23 cellular contexts compared by ENCODE assay signal in genomic region chr4:63693321-63693720, GRCh38.
"Had no signal": no experiment of that assay in that cellular context is flagged by ENCODE, and none has a peak within 500 bp of the region (broad histone marks: within the 10 kb centered on the region; RNA-seq: fewer than 3 reads in every experiment).

No MANE protein-coding gene starts in this region.

- H3K27ac ChIP-seq: esophagus muscularis mucosa, gastrocnemius medialis, lower lobe of right lung, prostate gland, sigmoid colon, thoracic aorta, tibial nerve, upper lobe of left lung had no signal

- H3K27ac Mint-ChIP-seq: memory B cell; naive B cell; natural killer cell treated with Interleukin-12 subunit alpha and Interleukin-12 subunit beta and Interleukin-15 and Interleukin-18, amount 100 ng/mL, for 72 hours; stimulated activated memory B cell treated with anti-CD40 and anti-IgM and Interleukin-4, amounts not matched to agents 10 μg/mL and 1 μg/mL and 100 μg/mL, for 72 hours had no signal

- H3K27me3 Mint-ChIP-seq: memory B cell; naive B cell; natural killer cell treated with Interleukin-12 subunit alpha and Interleukin-12 subunit beta and Interleukin-15 and Interleukin-18, amount 100 ng/mL, for 72 hours; stimulated activated memory B cell treated with anti-CD40 and anti-IgM and Interleukin-4, amounts not matched to agents 10 μg/mL and 1 μg/mL and 100 μg/mL, for 72 hours had no signal

- H3K36me3 Mint-ChIP-seq: memory B cell; naive B cell; stimulated activated memory B cell treated with anti-CD40 and anti-IgM and Interleukin-4, amounts not matched to agents 10 μg/mL and 1 μg/mL and 100 μg/mL, for 72 hours had no signal

- H3K4me1 ChIP-seq: esophagus muscularis mucosa, gastrocnemius medialis, lower lobe of right lung, prostate gland, sigmoid colon, tibial nerve, upper lobe of left lung had no signal

- FAIRE-seq: keratinocyte, urothelium cell line had no signal

- H3K9me3 ChIP-seq: esophagus muscularis mucosa, gastrocnemius medialis, lower lobe of right lung, prostate gland, sigmoid colon, thoracic aorta had no signal

- DNase-seq: cerebellar nuclear complex; cortex of kidney; gastrocnemius medialis; head of caudate nucleus; left ventricle myocardium superior; lower lobe of right lung; naive B cell; right cardiac atrium; sigmoid colon; stimulated activated CD4-positive, alpha-beta T cell treated with anti-CD3 and anti-CD28 coated beads, Interleukin-4, amount 100 ng/mL, for 4 hours; stimulated activated naive CD8-positive, alpha-beta T cell treated with anti-CD3 and anti-CD28 coated beads, Interleukin-15, Interleukin-2, amounts not matched to agents 100 U/mL and 50 U/mL, for 24 hours; substantia nigra; upper lobe of left lung had no signal

- H3K4me3 Mint-ChIP-seq: memory B cell; naive B cell; natural killer cell treated with Interleukin-12 subunit alpha and Interleukin-12 subunit beta and Interleukin-15 and Interleukin-18, amount 100 ng/mL, for 72 hours; neural crest cell; stimulated activated memory B cell treated with anti-CD40 and anti-IgM and Interleukin-4, amounts not matched to agents 10 μg/mL and 1 μg/mL and 100 μg/mL, for 72 hours had no signal

- H3K27me3 ChIP-seq: esophagus muscularis mucosa, gastrocnemius medialis, sigmoid colon, upper lobe of left lung had no signal

- H3K4me3 ChIP-seq: esophagus muscularis mucosa, gastrocnemius medialis, lower lobe of right lung, prostate gland, sigmoid colon, thoracic aorta, tibial nerve, upper lobe of left lung had no signal

- H3K4me1 Mint-ChIP-seq: memory B cell; naive B cell; neural crest cell; stimulated activated memory B cell treated with anti-CD40 and anti-IgM and Interleukin-4, amounts not matched to agents 10 μg/mL and 1 μg/mL and 100 μg/mL, for 72 hours had no signal

- ATAC-seq: gastrocnemius medialis; left ventricle myocardium superior; lower lobe of right lung; natural killer cell treated with Interleukin-12 subunit alpha and Interleukin-12 subunit beta and Interleukin-15 and Interleukin-18, amount 100 ng/mL, for 72 hours; right cardiac atrium; stimulated activated memory B cell treated with anti-CD40 and anti-IgM and Interleukin-4, amounts not matched to agents 10 μg/mL and 1 μg/mL and 100 μg/mL, for 72 hours; stimulated activated naive CD8-positive, alpha-beta T cell treated with anti-CD3 and anti-CD28 coated beads, Interleukin-15, Interleukin-2, amounts not matched to agents 100 U/mL and 50 U/mL, for 24 hours had no signal

- H3K36me3 ChIP-seq: esophagus muscularis mucosa, gastrocnemius medialis, lower lobe of right lung, prostate gland, sigmoid colon, thoracic aorta, tibial nerve, upper lobe of left lung had no signal
